8 cellular contexts compared by ENCODE assay signal in genomic region chr18:35042389-35043066, GRCh38. TPM values are rescaled to one million over a fixed set of nuclear protein-coding genes. Genes with fewer than 3 reads are reported as not detected.
DNase-seq lines count a peak whose midpoint lies in the region; ATAC-seq and TF ChIP-seq lines count a peak whose summit lies in the region.

No MANE protein-coding gene starts in this region.

- H3K36me3 ChIP-seq in mucosa of rectum (ENCODE audit: control insufficient read depth in 2 of 2, insufficient read depth in 2 of 2, low read length in 2 of 2), result no peaks in the 10 kb centered on the region

- no peak for TF ChIP-seq CTCF in GM12875 (IDR thresholded peaks at IDR 0.05; ENCODE audit: borderline replicate concordance, insufficient read depth, low read depth, low read length)

- peak; percentile 33 for DNase-seq in M059J (ENCODE audit: low read depth)
- DNase-seq in cerebellar cortex (ENCODE audit: low spot score), result peak; percentile 46
- DNase-seq in kidney glomerular epithelial cell (lab: John Stamatoyannopoulos, UW), result no peak
- no peak for DNase-seq in GDM1 (lab: John Stamatoyannopoulos, UW)

- H3K4me1 ChIP-seq in mucosa of rectum (ENCODE audit: control insufficient read depth in 2 of 2, insufficient read depth in 2 of 2, low read length in 2 of 2), result peaks cover 15 to 20% of the 10 kb centered on the region in 2 donors

- peak overlapping the region; percentile 92 for H3K4me3 ChIP-seq in GM12875 (ENCODE audit: low read depth, low read length)
- H3K4me3 ChIP-seq in mucosa of rectum (ENCODE audit: low read length in 2 of 2), result peak overlapping the region; percentile 76 to 98

- H3K9me3 ChIP-seq in mucosa of rectum (ENCODE audit: control insufficient read depth in 2 of 2, low read length in 2 of 2), result no peaks in the 10 kb centered on the region

- no peak for ATAC-seq in GM19324 (IDR thresholded peaks at IDR 0.05; ENCODE audit: low FRiP score, unreplicated experiment)
- ATAC-seq in HG02763 (IDR thresholded peaks at IDR 0.05; ENCODE audit: unreplicated experiment), result no peak

- peak overlapping the region; percentile 44 to 92 for H3K27ac ChIP-seq in mucosa of rectum (ENCODE audit: low read depth in 2 of 2, low read length in 2 of 2)

- no peaks in the 10 kb centered on the region for H3K27me3 ChIP-seq in mucosa of rectum (ENCODE audit: control insufficient read depth in 2 of 2, insufficient read depth in 2 of 2, low read length in 2 of 2)

- H3K9ac ChIP-seq in mucosa of rectum (ENCODE audit: low read depth in 1 of 2, low read length in 2 of 2), result peak overlapping the region in 1 of 2 donors; percentile 63

RNA-seq across cellular contexts. Expression of gene MAPRE2, which starts 1.3 kb away (rescaled TPM):
- 42.9 and 57.5 TPM in 2 replicates for total RNA-seq in M059J (2014; rRNA removed; shearing (Covaris generic))

Comparison
In these comparisons a context has a peak if more than half of its experiments do, and no peak if none do; other contexts are left out.
1. DNase-seq: peak in M059J (single experiment) and cerebellar cortex (single experiment); none in kidney glomerular epithelial cell (single experiment) and GDM1 (single experiment).